ENCODE assay signal across 8 cellular contexts in the genomic region with DNA sequence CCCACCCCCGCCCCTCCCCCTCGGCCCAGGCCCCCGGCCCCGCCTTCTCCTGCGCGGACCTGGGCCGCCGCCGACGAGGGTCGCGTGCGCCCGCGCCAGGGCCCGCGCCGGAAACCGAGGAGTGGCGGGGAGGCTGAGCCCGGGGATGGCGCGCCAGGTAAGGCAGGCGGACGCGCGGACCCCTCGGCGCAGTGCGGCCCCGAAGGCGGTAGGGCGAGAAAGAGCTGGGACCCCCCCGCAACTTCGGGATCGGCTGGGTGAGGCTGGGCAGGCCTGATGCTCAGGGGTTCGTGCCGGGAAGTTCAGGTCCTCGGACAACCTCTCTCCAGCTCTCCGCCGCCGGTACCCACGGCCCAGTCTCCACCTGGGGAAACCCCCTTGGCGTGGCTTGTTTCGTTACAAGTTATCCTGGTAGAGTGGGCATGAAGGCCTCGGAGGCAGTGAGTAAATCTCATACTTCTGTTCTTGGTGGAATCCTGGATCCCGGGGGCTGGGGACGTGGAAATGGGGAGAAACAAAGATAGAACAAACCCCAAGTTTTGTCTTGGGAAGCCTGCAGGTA. TPM values are rescaled to one million over a fixed set of nuclear protein-coding genes. Genes with fewer than 3 reads are reported as not detected.
DNase-seq lines count a peak whose midpoint lies in the region; ATAC-seq and TF ChIP-seq lines count a peak whose summit lies in the region.

No MANE protein-coding gene starts in this region.

- peak overlapping the region; percentile 65 for H3K27ac Mint-ChIP-seq in activated CD8-positive, alpha-beta memory T cell treated with anti-CD3 and anti-CD28 coated beads, Interleukin-2, amount 10 ng/mL, durations not matched to agents 7 days and 5 days
- peak overlapping the region; percentile 35 for H3K27ac Mint-ChIP-seq in activated T-helper 1 cell treated with anti-CD3 and anti-CD28 coated beads, Interleukin-12 subunit alpha, Interleukin-12 subunit beta, Interleukin-2, Interleukin-4 antibody, amounts not matched to agents 30 ng/mL and 10 ng/mL and 1 ng/mL, durations not matched to agents 14 hours and 24 hours and 36 hours

- H3K4me3 Mint-ChIP-seq in activated CD8-positive, alpha-beta memory T cell treated with anti-CD3 and anti-CD28 coated beads, Interleukin-2, amount 10 ng/mL, durations not matched to agents 7 days and 5 days: peak overlapping the region; percentile 74
- H3K4me3 Mint-ChIP-seq in activated T-helper 1 cell treated with anti-CD3 and anti-CD28 coated beads, Interleukin-12 subunit alpha, Interleukin-12 subunit beta, Interleukin-2, Interleukin-4 antibody, amounts not matched to agents 30 ng/mL and 10 ng/mL and 1 ng/mL, durations not matched to agents 14 hours and 24 hours and 36 hours: peak overlapping the region; percentile 83

- H3K4me1 ChIP-seq in iPS DF 6.9 (ENCODE audit: control insufficient read depth, insufficient read depth, low read length) (no peaks in the 10 kb centered on the region; the same call in 1 of the 2 replicates), spleen (peaks cover 7 to 40% (median 22%) of the 10 kb centered on the region in 6 donors)

- peaks cover 14% of the 10 kb centered on the region for H3K4me1 Mint-ChIP-seq in activated CD8-positive, alpha-beta memory T cell treated with anti-CD3 and anti-CD28 coated beads, Interleukin-2, amount 10 ng/mL, durations not matched to agents 7 days and 5 days
- peaks cover 13% of the 10 kb centered on the region for H3K4me1 Mint-ChIP-seq in activated T-helper 1 cell treated with anti-CD3 and anti-CD28 coated beads, Interleukin-12 subunit alpha, Interleukin-12 subunit beta, Interleukin-2, Interleukin-4 antibody, amounts not matched to agents 30 ng/mL and 10 ng/mL and 1 ng/mL, durations not matched to agents 14 hours and 24 hours and 36 hours (ENCODE audit: low read depth)

- no CpG with 5 or more reads among the region's 48 CpGs for WGBS in iPS DF 6.9 (ENCODE audit: insufficient coverage, insufficient read length)
- WGBS in spleen, 5 donors: 1 to 3% (median 1%) methylated on average over 17 to 48 of the region's 48 CpGs

- no peak overlapping the region for H3K27ac ChIP-seq in iPS DF 6.9 (ENCODE audit: low read length)
- H3K27ac ChIP-seq in spleen: peak overlapping the region; percentile 8 to 81 (median 59)

- DNase-seq in activated CD8-positive, alpha-beta memory T cell treated with anti-CD3 and anti-CD28 coated beads, Interleukin-2, amount 10 ng/mL, durations not matched to agents 7 days and 5 days: no peak
- no peak for DNase-seq in activated CD8-positive, alpha-beta memory T cell treated with anti-CD3 and anti-CD28 coated beads for 24 hours
- no peak for DNase-seq in activated T-helper 1 cell treated with anti-CD3 and anti-CD28 coated beads, Interleukin-12 subunit alpha, Interleukin-12 subunit beta, Interleukin-2, Interleukin-4 antibody, amounts not matched to agents 30 ng/mL and 10 ng/mL and 1 ng/mL, durations not matched to agents 14 hours and 24 hours and 36 hours (ENCODE audit: low spot score)
- DNase-seq in iPS DF 6.9 (ENCODE audit: low read depth, low spot score) (no peak), spleen (peak; percentile 93), cortex of kidney (lab: John Stamatoyannopoulos, UW) (no peak), NCI-H2196 treated with DMSO at 0.1 percent for 48 hours (lab: John Stamatoyannopoulos, UW; ENCODE audit: unreplicated experiment) (no peak)

- H3K27me3 ChIP-seq in iPS DF 6.9 (ENCODE audit: control insufficient read depth, insufficient read depth, low read length): no peaks in the 10 kb centered on the region
- H3K27me3 ChIP-seq in spleen (replicated peaks in 1 of 7): no peaks in the 10 kb centered on the region

- peak; percentile 24 for ATAC-seq in activated CD8-positive, alpha-beta memory T cell treated with anti-CD3 and anti-CD28 coated beads, Interleukin-2, amount 10 ng/mL, durations not matched to agents 7 days and 5 days
- ATAC-seq in HG03439 (IDR thresholded peaks at IDR 0.05; ENCODE audit: unreplicated experiment): peak; percentile 33

- intact Hi-C loops in activated T-helper 1 cell treated with anti-CD3 and anti-CD28 coated beads, Interleukin-12 subunit alpha, Interleukin-12 subunit beta, Interleukin-2, Interleukin-4 antibody, amounts not matched to agents 30 ng/mL and 10 ng/mL and 1 ng/mL, durations not matched to agents 14 hours and 24 hours and 36 hours (cut with micrococcal nuclease): loop anchor here (1.0 to 10.0 kb wide), 9 partner anchors 52 to 1370 kb away; a partner anchor contains a TSS
- intact Hi-C loops in spleen (cut with DNase I; ENCODE audit: low total_unique reads): no loop called here

- H3K4me3 ChIP-seq in iPS DF 6.9 (ENCODE audit: low read length) (peak overlapping the region; percentile 85), spleen (peak overlapping the region; percentile 59 to 92 (median 65))

- peaks cover 12% of the 10 kb centered on the region for H3K36me3 Mint-ChIP-seq in activated CD8-positive, alpha-beta memory T cell treated with anti-CD3 and anti-CD28 coated beads, Interleukin-2, amount 10 ng/mL, durations not matched to agents 7 days and 5 days
- H3K36me3 Mint-ChIP-seq in activated T-helper 1 cell treated with anti-CD3 and anti-CD28 coated beads, Interleukin-12 subunit alpha, Interleukin-12 subunit beta, Interleukin-2, Interleukin-4 antibody, amounts not matched to agents 30 ng/mL and 10 ng/mL and 1 ng/mL, durations not matched to agents 14 hours and 24 hours and 36 hours (ENCODE audit: low read depth): no peaks in the 10 kb centered on the region

- peaks cover 13% of the 10 kb centered on the region for H3K9me3 Mint-ChIP-seq in activated CD8-positive, alpha-beta memory T cell treated with anti-CD3 and anti-CD28 coated beads, Interleukin-2, amount 10 ng/mL, durations not matched to agents 7 days and 5 days (ENCODE audit: low read depth)
- peaks cover 21% of the 10 kb centered on the region for H3K9me3 Mint-ChIP-seq in activated T-helper 1 cell treated with anti-CD3 and anti-CD28 coated beads, Interleukin-12 subunit alpha, Interleukin-12 subunit beta, Interleukin-2, Interleukin-4 antibody, amounts not matched to agents 30 ng/mL and 10 ng/mL and 1 ng/mL, durations not matched to agents 14 hours and 24 hours and 36 hours

- H3K36me3 ChIP-seq in iPS DF 6.9 (ENCODE audit: control insufficient read depth, insufficient read depth, low read length) (no peaks in the 10 kb centered on the region), spleen (peaks cover 0 to 10% (median 0%) of the 10 kb centered on the region in 6 donors)

- no peak for TF ChIP-seq CTCF in spleen (IDR thresholded peaks at IDR 0.05 in 8 of 11, conservative IDR thresholded peaks at IDR 0.05 in 3 of 11)

- no peak for TF ChIP-seq POLR2A in spleen (IDR thresholded peaks at IDR 0.05)

- no peaks in the 10 kb centered on the region for H3K9me3 ChIP-seq in iPS DF 6.9 (ENCODE audit: control insufficient read depth, insufficient read depth, low read length)
- H3K9me3 ChIP-seq in spleen: peaks cover 5 to 29% (median 22%) of the 10 kb centered on the region in 8 donors

- H3K27me3 Mint-ChIP-seq in activated CD8-positive, alpha-beta memory T cell treated with anti-CD3 and anti-CD28 coated beads, Interleukin-2, amount 10 ng/mL, durations not matched to agents 7 days and 5 days: peaks cover 7% of the 10 kb centered on the region
- H3K27me3 Mint-ChIP-seq in activated T-helper 1 cell treated with anti-CD3 and anti-CD28 coated beads, Interleukin-12 subunit alpha, Interleukin-12 subunit beta, Interleukin-2, Interleukin-4 antibody, amounts not matched to agents 30 ng/mL and 10 ng/mL and 1 ng/mL, durations not matched to agents 14 hours and 24 hours and 36 hours (ENCODE audit: insufficient read depth): peaks cover 4% of the 10 kb centered on the region

- CTCF ChIA-PET in activated CD8-positive, alpha-beta memory T cell treated with anti-CD3 and anti-CD28 coated beads, Interleukin-2, amount 10 ng/mL, durations not matched to agents 7 days and 5 days (lab: Charles Lee): interaction anchor here (0.7 to 2.1 kb wide), 3 partner anchors 27 to 89 kb away, joined by 3 to 6 read pairs (median 4); no protein-coding TSS in a partner anchor

RNA-seq across cellular contexts. Expression of a gene that starts 58.4 kb away (rescaled TPM):
- total RNA-seq in activated CD8-positive, alpha-beta memory T cell treated with anti-CD3 and anti-CD28 coated beads, Interleukin-2, amount 10 ng/mL, durations not matched to agents 7 days and 5 days: not detected
- 0.10 TPM in 2 replicates for total RNA-seq in activated T-helper 1 cell treated with anti-CD3 and anti-CD28 coated beads, Interleukin-12 subunit alpha, Interleukin-12 subunit beta, Interleukin-2, Interleukin-4 antibody, amounts not matched to agents 30 ng/mL and 10 ng/mL and 1 ng/mL, durations not matched to agents 14 hours and 24 hours and 36 hours
- total RNA-seq in spleen: 10 to 100 TPM; 25.5 to 48.5 (median 37.6) TPM
- 10 to 100 TPM in 2 of 3 donors, 1 to 10 TPM in 1; 6.0 to 15.2 (median 12.8) TPM for polyA plus RNA-seq in spleen

Comparison
In these comparisons a context has a peak if more than half of its experiments do, and no peak if none do; other contexts are left out.
1. RNA of a gene that starts 58.4 kb away (total RNA-seq): 25.5 to 48.5 TPM in spleen; 0.10 TPM in activated T-helper 1 cell treated with anti-CD3 and anti-CD28 coated beads, Interleukin-12 subunit alpha, Interleukin-12 subunit beta, Interleukin-2, Interleukin-4 antibody, amounts not matched to agents 30 ng/mL and 10 ng/mL and 1 ng/mL, durations not matched to agents 14 hours and 24 hours and 36 hours and not detected in activated CD8-positive, alpha-beta memory T cell treated with anti-CD3 and anti-CD28 coated beads, Interleukin-2, amount 10 ng/mL, durations not matched to agents 7 days and 5 days; every median in the first group is over 10 times any median in the second.